Comparison of ENCODE assay signal across 14 cellular contexts in the genomic region with DNA sequence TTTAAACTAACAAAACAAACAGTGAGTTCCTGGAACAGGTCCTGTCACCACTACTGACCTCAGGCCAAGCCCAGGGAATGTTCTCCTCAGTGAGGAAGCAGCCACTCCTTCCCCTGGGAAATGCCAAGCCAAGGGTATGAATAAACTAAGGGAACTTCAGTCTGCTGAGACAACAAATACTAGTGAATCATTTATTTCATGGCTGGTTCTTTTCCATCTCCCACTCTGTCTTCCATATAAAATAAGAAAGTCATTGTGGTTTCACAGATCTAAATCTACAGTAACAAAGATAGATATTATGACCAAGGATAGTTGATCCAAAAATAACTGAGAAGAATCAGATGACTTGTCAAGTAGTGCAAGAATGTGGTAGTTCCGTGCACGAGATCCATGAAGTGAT.
DNase-seq lines count a peak whose midpoint lies in the region; ATAC-seq and TF ChIP-seq lines count a peak whose summit lies in the region.
"Had no signal": no experiment of that assay in that cellular context is flagged by ENCODE, and none has a peak within 500 bp of the region (broad histone marks: within the 10 kb centered on the region; RNA-seq: fewer than 3 reads in every experiment).

No MANE protein-coding gene starts in this region.

- H3K27ac ChIP-seq in RWPE1 (no peak overlapping the region), epithelial cell of prostate (peak overlapping the region; percentile 53)
- H3K27ac ChIP-seq: pancreas had no signal

- H3K27ac Mint-ChIP-seq in natural killer cell treated with Interleukin-12 subunit alpha and Interleukin-12 subunit beta and Interleukin-15 and Interleukin-18, amount 100 ng/mL, for 72 hours: no peak overlapping the region
- H3K27ac Mint-ChIP-seq: activated CD4-positive, alpha-beta memory T cell treated with anti-CD3 and anti-CD28 coated beads for 36 hours; activated naive CD8-positive, alpha-beta T cell treated with anti-CD3 and anti-CD28 coated beads for 36 hours; CD4-positive, alpha-beta memory T cell had no signal

- no peak overlapping the region for H3K4me3 Mint-ChIP-seq in natural killer cell treated with Interleukin-12 subunit alpha and Interleukin-12 subunit beta and Interleukin-15 and Interleukin-18, amount 100 ng/mL, for 72 hours
- H3K4me3 Mint-ChIP-seq: activated CD4-positive, alpha-beta memory T cell treated with anti-CD3 and anti-CD28 coated beads for 36 hours; activated naive CD8-positive, alpha-beta T cell treated with anti-CD3 and anti-CD28 coated beads for 36 hours; CD4-positive, alpha-beta memory T cell had no signal

- in situ Hi-C loops in Caki2 (cut with HindIII; ENCODE audit: low pct_unique_long_range_greater_than_20kb, low sequenced_read_pairs): no loop called here

- TF ChIP-seq CTCF in RWPE1 (conservative IDR thresholded peaks at IDR 0.05; ENCODE audit: low read depth): no peak

- H3K27me3 Mint-ChIP-seq in natural killer cell treated with Interleukin-12 subunit alpha and Interleukin-12 subunit beta and Interleukin-15 and Interleukin-18, amount 100 ng/mL, for 72 hours: no peaks in the 10 kb centered on the region
- H3K27me3 Mint-ChIP-seq: activated CD4-positive, alpha-beta memory T cell treated with anti-CD3 and anti-CD28 coated beads for 36 hours; activated naive CD8-positive, alpha-beta T cell treated with anti-CD3 and anti-CD28 coated beads for 36 hours had no signal

- H3K4me1 Mint-ChIP-seq in natural killer cell treated with Interleukin-12 subunit alpha and Interleukin-12 subunit beta and Interleukin-15 and Interleukin-18, amount 100 ng/mL, for 72 hours (ENCODE audit: low read depth in 2 of 2): no peaks in the 10 kb centered on the region
- H3K4me1 Mint-ChIP-seq: activated naive CD8-positive, alpha-beta T cell treated with anti-CD3 and anti-CD28 coated beads for 36 hours; CD4-positive, alpha-beta memory T cell had no signal

- CTCF ChIA-PET in RWPE1 (lab: Yijun Ruan, JAX): no interaction called here

- peaks cover 22% of the 10 kb centered on the region for H3K9me3 Mint-ChIP-seq in natural killer cell treated with Interleukin-12 subunit alpha and Interleukin-12 subunit beta and Interleukin-15 and Interleukin-18, amount 100 ng/mL, for 72 hours
- H3K9me3 Mint-ChIP-seq: activated CD4-positive, alpha-beta memory T cell treated with anti-CD3 and anti-CD28 coated beads for 36 hours; activated naive CD8-positive, alpha-beta T cell treated with anti-CD3 and anti-CD28 coated beads for 36 hours; CD4-positive, alpha-beta memory T cell had no signal

- H3K36me3 Mint-ChIP-seq in natural killer cell treated with Interleukin-12 subunit alpha and Interleukin-12 subunit beta and Interleukin-15 and Interleukin-18, amount 100 ng/mL, for 72 hours: no peaks in the 10 kb centered on the region
- H3K36me3 Mint-ChIP-seq: activated CD4-positive, alpha-beta memory T cell treated with anti-CD3 and anti-CD28 coated beads for 36 hours; activated naive CD8-positive, alpha-beta T cell treated with anti-CD3 and anti-CD28 coated beads for 36 hours; CD4-positive, alpha-beta memory T cell had no signal

- POLR2A ChIA-PET in RWPE1 (lab: Yijun Ruan, JAX; ENCODE audit: low non-redundant PET): no interaction called here

- no peak for ATAC-seq in natural killer cell treated with Interleukin-12 subunit alpha and Interleukin-12 subunit beta and Interleukin-15 and Interleukin-18, amount 100 ng/mL, for 72 hours
- ATAC-seq in HG03196 (IDR thresholded peaks at IDR 0.05; ENCODE audit: unreplicated experiment) (no peak), GM21737 (IDR thresholded peaks at IDR 0.05; ENCODE audit: unreplicated experiment) (no peak)

- DNase-seq in Caki2 (ENCODE audit: low read depth): peak; percentile 88
- peak; percentile 45 for DNase-seq in RWPE1 (ENCODE audit: low spot score)
- peak; percentile 62 for DNase-seq in epithelial cell of prostate (ENCODE audit: low read depth, low spot score)
- peak; percentile 74 for DNase-seq in non-pigmented ciliary epithelial cell (ENCODE audit: low read depth)
- no peak for DNase-seq in D341Med (ENCODE audit: low spot score)
- no peak for DNase-seq in natural killer cell treated with Interleukin-12 subunit alpha and Interleukin-12 subunit beta and Interleukin-15 and Interleukin-18, amount 100 ng/mL, for 72 hours (ENCODE audit: low spot score)
- DNase-seq: activated CD4-positive, alpha-beta memory T cell treated with anti-CD3 and anti-CD28 coated beads for 36 hours; activated naive CD8-positive, alpha-beta T cell treated with anti-CD3 and anti-CD28 coated beads for 36 hours; CD4-positive, alpha-beta memory T cell; NCI-H1092; stimulated activated CD4-positive, alpha-beta T cell treated with anti-CD3 and anti-CD28 coated beads, Interleukin-4, amount 100 ng/mL, for 4 hours had no signal

Comparison
In these comparisons a context has a peak if more than half of its experiments do, and no peak if none do; other contexts are left out.
1. DNase-seq: peak in Caki2 (single experiment), RWPE1 (single experiment), epithelial cell of prostate (single experiment) and non-pigmented ciliary epithelial cell (single experiment); none in D341Med (single experiment) and natural killer cell treated with Interleukin-12 subunit alpha and Interleukin-12 subunit beta and Interleukin-15 and Interleukin-18, amount 100 ng/mL, for 72 hours (single experiment).